ENCODE assay signal across 8 cellular contexts in the genomic region with DNA sequence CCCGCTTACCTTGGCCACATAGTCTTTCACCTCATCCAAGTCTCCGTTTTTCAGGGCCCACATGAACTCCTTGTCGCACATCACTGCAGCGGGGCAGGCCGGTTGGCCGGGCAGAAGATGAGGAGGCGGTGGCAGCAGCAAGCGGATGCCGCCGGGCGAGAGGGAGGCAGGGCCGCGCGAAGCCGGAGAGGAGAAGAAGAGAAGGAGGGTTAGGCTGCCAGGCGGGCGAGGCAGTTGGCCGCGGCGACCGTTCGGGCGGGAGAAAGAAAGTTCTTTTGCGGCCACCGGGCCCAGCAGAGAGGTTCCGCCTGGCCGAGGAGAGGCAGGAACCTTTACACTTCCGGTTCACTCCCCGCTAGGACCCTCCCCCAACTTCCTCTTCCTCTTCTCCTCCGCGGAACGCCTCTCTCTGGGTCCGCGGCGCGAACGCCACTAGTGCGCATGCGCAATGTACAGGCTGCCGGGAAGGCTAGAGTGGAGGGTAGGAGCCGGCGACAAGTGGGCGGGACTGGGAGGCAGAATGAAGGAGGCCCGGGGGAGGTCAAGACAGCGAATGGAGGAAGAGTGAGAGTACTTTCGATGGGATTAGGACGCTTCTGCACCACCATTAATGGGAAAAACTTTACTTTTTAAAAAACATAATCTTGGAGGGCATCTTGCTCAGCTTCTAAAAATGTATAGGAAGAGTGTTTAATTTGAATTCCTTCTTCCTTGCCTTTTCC. TPM values are rescaled to one million over a fixed set of nuclear protein-coding genes. Genes with fewer than 3 reads are reported as not detected.
DNase-seq lines count a peak whose midpoint lies in the region; ATAC-seq lines count a peak whose summit lies in the region.

A gene with protein sequence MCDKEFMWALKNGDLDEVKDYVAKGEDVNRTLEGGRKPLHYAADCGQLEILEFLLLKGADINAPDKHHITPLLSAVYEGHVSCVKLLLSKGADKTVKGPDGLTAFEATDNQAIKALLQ (minus strand): TSS at position 340 of the 722 bp plus-strand sequence. CDS start 259 bp downstream, at position 81.

- peak within 1 kb of the TSS; percentile 47 for H3K4me2 ChIP-seq in mesenchymal stem cell (ENCODE audit: low read length, poor library complexity, severe bottlenecking)

- H3K4ac ChIP-seq in mesenchymal stem cell (ENCODE audit: low read depth in 1 of 2, low read length in 2 of 2) = peak within 1 kb of the TSS in 1 of 2 experiments; percentile 62

- H3K9me3 ChIP-seq in NT2/D1 (ENCODE audit: insufficient read depth, low read length) (no peaks in the 10 kb centered on the region), endocrine pancreas (ENCODE audit: control insufficient read depth, low read length) (no peaks in the 10 kb centered on the region), mesenchymal stem cell (ENCODE audit: control insufficient read depth, low read length) (no peaks in the 10 kb centered on the region)

- no peak within 1 kb of the TSS for H2AK5ac ChIP-seq in mesenchymal stem cell (ENCODE audit: low read length, severe bottlenecking)

- peak within 1 kb of the TSS; percentile 70 for H4K8ac ChIP-seq in mesenchymal stem cell (ENCODE audit: low read length)

- H4K91ac ChIP-seq in mesenchymal stem cell (ENCODE audit: low read length) = no peak within 1 kb of the TSS

- peak within 1 kb of the TSS in 1 of 2 experiments; percentile 59 for H2BK12ac ChIP-seq in mesenchymal stem cell (ENCODE audit: low read length in 2 of 2)

- no peak within 1 kb of the TSS for H3K23ac ChIP-seq in mesenchymal stem cell (ENCODE audit: low read length in 2 of 2)

- DNase-seq in COR-L47 (lab: John Stamatoyannopoulos, UW) (peak; percentile 95), HUDEP-2 (lab: John Stamatoyannopoulos, UW; ENCODE audit: unreplicated experiment in 76 of 76) (peak; percentile 19 to 98 (median 95)), NT2/D1 (ENCODE audit: low read depth, low spot score) (peak; percentile 96), mesenchymal stem cell (peak; percentile 95)
- peak; percentile 98 for DNase-seq in activated CD8-positive, alpha-beta memory T cell treated with anti-CD3 and anti-CD28 coated beads, Interleukin-2, amount 10 ng/mL, durations not matched to agents 7 days and 5 days
- DNase-seq in stimulated activated CD8-positive, alpha-beta memory T cell treated with anti-CD3 and anti-CD28 coated beads, Interleukin-12 subunit alpha, Interleukin-12 subunit beta, amount 100 ng/mL, for 4 hours (ENCODE audit: low read depth) = peak; percentile 95

- no peak within 1 kb of the TSS for H2BK5ac ChIP-seq in mesenchymal stem cell (ENCODE audit: low read depth, low read length, poor library complexity, severe bottlenecking)

- H3K27me3 Mint-ChIP-seq in activated CD8-positive, alpha-beta memory T cell treated with anti-CD3 and anti-CD28 coated beads, Interleukin-2, amount 10 ng/mL, durations not matched to agents 7 days and 5 days = peaks cover 3% of the 10 kb centered on the region

- H3K4me3 Mint-ChIP-seq in activated CD8-positive, alpha-beta memory T cell treated with anti-CD3 and anti-CD28 coated beads, Interleukin-2, amount 10 ng/mL, durations not matched to agents 7 days and 5 days = peak within 1 kb of the TSS; percentile 100

- CTCF ChIA-PET in activated CD8-positive, alpha-beta memory T cell treated with anti-CD3 and anti-CD28 coated beads, Interleukin-2, amount 10 ng/mL, durations not matched to agents 7 days and 5 days (lab: Charles Lee) = interaction anchor here (0.6 kb wide), 1 partner anchor 466 kb away, joined by 3 read pairs; no protein-coding TSS in a partner anchor

- under 1% methylated on average over 21 of the region's 47 CpGs for WGBS in mesenchymal stem cell

- H2AFZ ChIP-seq in mesenchymal stem cell (ENCODE audit: low read depth, low read length) = peak within 1 kb of the TSS; percentile 72

- peaks cover 15% of the 10 kb centered on the region for H3K36me3 Mint-ChIP-seq in activated CD8-positive, alpha-beta memory T cell treated with anti-CD3 and anti-CD28 coated beads, Interleukin-2, amount 10 ng/mL, durations not matched to agents 7 days and 5 days

- H3K36me3 ChIP-seq in NT2/D1 (ENCODE audit: insufficient read depth, insufficient read length, low read length) (peaks cover 27% of the 10 kb centered on the region), endocrine pancreas (ENCODE audit: control insufficient read depth, insufficient read depth, low read length) (no peaks in the 10 kb centered on the region), mesenchymal stem cell (ENCODE audit: control insufficient read depth in 1 of 2, insufficient read depth in 2 of 2, low read depth in 1 of 2, low read length in 2 of 2) (peaks cover 0 to 17% of the 10 kb centered on the region in 2 experiments)

- peaks cover 2% of the 10 kb centered on the region for H3K79me1 ChIP-seq in mesenchymal stem cell (replicated peaks; ENCODE audit: low read length, poor library complexity, severe bottlenecking)

- no peaks in the 10 kb centered on the region for H3K9me3 Mint-ChIP-seq in activated CD8-positive, alpha-beta memory T cell treated with anti-CD3 and anti-CD28 coated beads, Interleukin-2, amount 10 ng/mL, durations not matched to agents 7 days and 5 days (ENCODE audit: low read depth)

- no peak within 1 kb of the TSS for H2BK15ac ChIP-seq in mesenchymal stem cell (ENCODE audit: low read depth, poor library complexity, severe bottlenecking)

- peak within 1 kb of the TSS; percentile 93 for H3K4me3 ChIP-seq in NT2/D1 (ENCODE audit: insufficient read length, low read depth)
- H3K4me3 ChIP-seq in endocrine pancreas (ENCODE audit: control insufficient read depth, insufficient read depth, low read length) = peak within 1 kb of the TSS; percentile 97
- H3K4me3 ChIP-seq in mesenchymal stem cell (ENCODE audit: insufficient read depth in 1 of 2, low read depth in 1 of 2, low read length in 2 of 2) = peak within 1 kb of the TSS; percentile 76 to 89

- H3K14ac ChIP-seq in mesenchymal stem cell (ENCODE audit: low read length in 2 of 2) = peak within 1 kb of the TSS in 1 of 2 experiments; percentile 87

- no peaks in the 10 kb centered on the region for H3K4me1 ChIP-seq in NT2/D1 (ENCODE audit: insufficient read depth, insufficient read length)
- H3K4me1 ChIP-seq in endocrine pancreas (ENCODE audit: control insufficient read depth, insufficient read depth, low read length) = peaks cover 23% of the 10 kb centered on the region
- peaks cover 3% of the 10 kb centered on the region for H3K4me1 ChIP-seq in mesenchymal stem cell (ENCODE audit: control insufficient read depth, insufficient read depth, low read depth, low read length)

- H3K27ac ChIP-seq in mesenchymal stem cell (ENCODE audit: low read length, poor library complexity, severe bottlenecking) = peak within 1 kb of the TSS; percentile 26

- H3K9ac ChIP-seq in NT2/D1 (ENCODE audit: insufficient read length, low read depth) = peak within 1 kb of the TSS; percentile 89
- peak within 1 kb of the TSS; percentile 95 for H3K9ac ChIP-seq in endocrine pancreas (ENCODE audit: control insufficient read depth, insufficient read depth, low read length)
- H3K9ac ChIP-seq in mesenchymal stem cell (ENCODE audit: low read length) = peak within 1 kb of the TSS; percentile 90

- ATAC-seq in GM21381 (IDR thresholded peaks at IDR 0.05; ENCODE audit: unreplicated experiment) = peak; percentile 50
- peak; percentile 93 for ATAC-seq in activated CD8-positive, alpha-beta memory T cell treated with anti-CD3 and anti-CD28 coated beads, Interleukin-2, amount 10 ng/mL, durations not matched to agents 7 days and 5 days

- peak within 1 kb of the TSS; percentile 58 to 85 for H3K18ac ChIP-seq in mesenchymal stem cell (ENCODE audit: low read depth in 1 of 2, low read length in 2 of 2)

- peaks cover 72% of the 10 kb centered on the region for H3K4me1 Mint-ChIP-seq in activated CD8-positive, alpha-beta memory T cell treated with anti-CD3 and anti-CD28 coated beads, Interleukin-2, amount 10 ng/mL, durations not matched to agents 7 days and 5 days

- H3K27me3 ChIP-seq in NT2/D1 (ENCODE audit: insufficient read depth, insufficient read length) = no peaks in the 10 kb centered on the region
- no peaks in the 10 kb centered on the region for H3K27me3 ChIP-seq in endocrine pancreas (ENCODE audit: control insufficient read depth, insufficient read depth, low read length)
- H3K27me3 ChIP-seq in mesenchymal stem cell (ENCODE audit: control insufficient read depth in 1 of 2, insufficient read depth in 1 of 2, low read length in 2 of 2) = no peaks in the 10 kb centered on the region

- peak within 1 kb of the TSS; percentile 96 for H3K27ac Mint-ChIP-seq in activated CD8-positive, alpha-beta memory T cell treated with anti-CD3 and anti-CD28 coated beads, Interleukin-2, amount 10 ng/mL, durations not matched to agents 7 days and 5 days

- H2BK120ac ChIP-seq in mesenchymal stem cell (ENCODE audit: low read depth, low read length) = no peak within 1 kb of the TSS

RNA-seq across cellular contexts. Expression of the gene that starts here (rescaled TPM):
- total RNA-seq in activated CD8-positive, alpha-beta memory T cell treated with anti-CD3 and anti-CD28 coated beads, Interleukin-2, amount 10 ng/mL, durations not matched to agents 7 days and 5 days = 100 to 1,000 TPM in 1 of 2 experiments, 10 to 100 TPM in 1; 86.1 to 109 TPM
- polyA plus RNA-seq in mesenchymal stem cell (2013, experiment 1 of 2) = 156 TPM
- 152 TPM for polyA plus RNA-seq in mesenchymal stem cell (2013, experiment 2 of 2)

Comparison
In these comparisons a context has a peak if more than half of its experiments do, and no peak if none do; other contexts are left out.
1. Peak in every context shown above with its lines: DNase-seq, ATAC-seq, H3K4me3 ChIP-seq and H3K27ac ChIP-seq.